9 cellular contexts compared by ENCODE assay signal in genomic region chr10:26335574-26336093, GRCh38.
DNase-seq lines count a peak whose midpoint lies in the region; ATAC-seq and TF ChIP-seq lines count a peak whose summit lies in the region.
"Had no signal": no experiment of that assay in that cellular context is flagged by ENCODE, and none has a peak within 500 bp of the region (broad histone marks: within the 10 kb centered on the region; RNA-seq: fewer than 3 reads in every experiment).

No MANE protein-coding gene starts in this region.

- H3K4me1 ChIP-seq in thoracic aorta (ENCODE audit: control insufficient read depth in 1 of 2, low read depth in 2 of 2), result no peaks in the 10 kb centered on the region

- H3K27ac Mint-ChIP-seq in activated naive CD4-positive, alpha-beta T cell treated with anti-CD3 and anti-CD28 coated beads, Interleukin-2, amount 50 U/mL, for 24 hours, result peak overlapping the region; percentile 10
- peak overlapping the region; percentile 81 for H3K27ac Mint-ChIP-seq in activated T-helper 1 cell treated with anti-CD3 and anti-CD28 coated beads, Interleukin-12 subunit alpha, Interleukin-12 subunit beta, Interleukin-2, Interleukin-4 antibody, amounts not matched to agents 30 ng/mL and 10 ng/mL and 1 ng/mL, durations not matched to agents 14 hours and 24 hours and 36 hours

- H3K4me1 Mint-ChIP-seq in activated naive CD4-positive, alpha-beta T cell treated with anti-CD3 and anti-CD28 coated beads, Interleukin-2, amount 50 U/mL, for 24 hours, result peaks cover 8% of the 10 kb centered on the region
- H3K4me1 Mint-ChIP-seq in activated T-helper 1 cell treated with anti-CD3 and anti-CD28 coated beads, Interleukin-12 subunit alpha, Interleukin-12 subunit beta, Interleukin-2, Interleukin-4 antibody, amounts not matched to agents 30 ng/mL and 10 ng/mL and 1 ng/mL, durations not matched to agents 14 hours and 24 hours and 36 hours (ENCODE audit: low read depth), result peaks cover 14% of the 10 kb centered on the region

- no peaks in the 10 kb centered on the region for H3K27me3 ChIP-seq in thoracic aorta (replicated peaks; ENCODE audit: insufficient read depth)

- no peak for TF ChIP-seq POLR2A in erythroblast (IDR thresholded peaks at IDR 0.05; ENCODE audit: low read length)

- no peaks in the 10 kb centered on the region for H3K9me3 Mint-ChIP-seq in activated naive CD4-positive, alpha-beta T cell treated with anti-CD3 and anti-CD28 coated beads, Interleukin-2, amount 50 U/mL, for 24 hours
- peaks cover 8% of the 10 kb centered on the region for H3K9me3 Mint-ChIP-seq in activated T-helper 1 cell treated with anti-CD3 and anti-CD28 coated beads, Interleukin-12 subunit alpha, Interleukin-12 subunit beta, Interleukin-2, Interleukin-4 antibody, amounts not matched to agents 30 ng/mL and 10 ng/mL and 1 ng/mL, durations not matched to agents 14 hours and 24 hours and 36 hours

- peak overlapping the region; percentile 54 for H3K4me3 ChIP-seq in thoracic aorta

- no peak for TF ChIP-seq CTCF in thoracic aorta (IDR thresholded peaks at IDR 0.05)

- H3K36me3 ChIP-seq in thoracic aorta, result no peaks in the 10 kb centered on the region

- peak overlapping the region; percentile 81 for H3K4me3 Mint-ChIP-seq in activated naive CD4-positive, alpha-beta T cell treated with anti-CD3 and anti-CD28 coated beads, Interleukin-2, amount 50 U/mL, for 24 hours
- peak overlapping the region; percentile 84 for H3K4me3 Mint-ChIP-seq in activated T-helper 1 cell treated with anti-CD3 and anti-CD28 coated beads, Interleukin-12 subunit alpha, Interleukin-12 subunit beta, Interleukin-2, Interleukin-4 antibody, amounts not matched to agents 30 ng/mL and 10 ng/mL and 1 ng/mL, durations not matched to agents 14 hours and 24 hours and 36 hours

- H3K27me3 Mint-ChIP-seq in activated naive CD4-positive, alpha-beta T cell treated with anti-CD3 and anti-CD28 coated beads, Interleukin-2, amount 50 U/mL, for 24 hours, result no peaks in the 10 kb centered on the region
- H3K27me3 Mint-ChIP-seq in activated T-helper 1 cell treated with anti-CD3 and anti-CD28 coated beads, Interleukin-12 subunit alpha, Interleukin-12 subunit beta, Interleukin-2, Interleukin-4 antibody, amounts not matched to agents 30 ng/mL and 10 ng/mL and 1 ng/mL, durations not matched to agents 14 hours and 24 hours and 36 hours (ENCODE audit: insufficient read depth), result no peaks in the 10 kb centered on the region

- ATAC-seq in HG02973 (IDR thresholded peaks at IDR 0.05; ENCODE audit: unreplicated experiment), result peak; percentile 68
- ATAC-seq in thoracic aorta (ENCODE audit: insufficient number of reproducible peaks, low FRiP score, low read depth), result no peak

- H3K9me3 ChIP-seq in thoracic aorta, result peaks cover 7% of the 10 kb centered on the region

- intact Hi-C loops in activated T-helper 1 cell treated with anti-CD3 and anti-CD28 coated beads, Interleukin-12 subunit alpha, Interleukin-12 subunit beta, Interleukin-2, Interleukin-4 antibody, amounts not matched to agents 30 ng/mL and 10 ng/mL and 1 ng/mL, durations not matched to agents 14 hours and 24 hours and 36 hours (cut with micrococcal nuclease), result loop anchor here (1.0 to 5.0 kb wide), 10 partner anchors 95 to 547 kb away; partner anchors contain the start of genes ABI1 and APBB1IP

- no peaks in the 10 kb centered on the region for H3K36me3 Mint-ChIP-seq in activated naive CD4-positive, alpha-beta T cell treated with anti-CD3 and anti-CD28 coated beads, Interleukin-2, amount 50 U/mL, for 24 hours
- H3K36me3 Mint-ChIP-seq in activated T-helper 1 cell treated with anti-CD3 and anti-CD28 coated beads, Interleukin-12 subunit alpha, Interleukin-12 subunit beta, Interleukin-2, Interleukin-4 antibody, amounts not matched to agents 30 ng/mL and 10 ng/mL and 1 ng/mL, durations not matched to agents 14 hours and 24 hours and 36 hours (ENCODE audit: low read depth), result peaks cover 3% of the 10 kb centered on the region

- DNase-seq in activated naive CD4-positive, alpha-beta T cell treated with anti-CD3 and anti-CD28 coated beads, Interleukin-2, amount 50 U/mL, for 16 hours, result no peak
- DNase-seq in activated T-helper 1 cell treated with anti-CD3 and anti-CD28 coated beads, Interleukin-12 subunit alpha, Interleukin-12 subunit beta, Interleukin-2, Interleukin-4 antibody, amounts not matched to agents 30 ng/mL and 10 ng/mL and 1 ng/mL, durations not matched to agents 14 hours and 24 hours and 36 hours (ENCODE audit: low spot score), result no peak
- no peak for DNase-seq in thoracic aorta (ENCODE audit: low spot score)
- DNase-seq in erythroblast (lab: John Stamatoyannopoulos, UW), result no peak
- DNase-seq in RPMI8226, result no peak
- no peak for DNase-seq in NCI-H748 treated with DMSO at 0.1 percent for 48 hours (lab: John Stamatoyannopoulos, UW)
- DNase-seq: DMS79 had no signal

- H3K27ac ChIP-seq in thoracic aorta, result no peak overlapping the region
